ENCODE assay signal across 8 cellular contexts in the genomic region with DNA sequence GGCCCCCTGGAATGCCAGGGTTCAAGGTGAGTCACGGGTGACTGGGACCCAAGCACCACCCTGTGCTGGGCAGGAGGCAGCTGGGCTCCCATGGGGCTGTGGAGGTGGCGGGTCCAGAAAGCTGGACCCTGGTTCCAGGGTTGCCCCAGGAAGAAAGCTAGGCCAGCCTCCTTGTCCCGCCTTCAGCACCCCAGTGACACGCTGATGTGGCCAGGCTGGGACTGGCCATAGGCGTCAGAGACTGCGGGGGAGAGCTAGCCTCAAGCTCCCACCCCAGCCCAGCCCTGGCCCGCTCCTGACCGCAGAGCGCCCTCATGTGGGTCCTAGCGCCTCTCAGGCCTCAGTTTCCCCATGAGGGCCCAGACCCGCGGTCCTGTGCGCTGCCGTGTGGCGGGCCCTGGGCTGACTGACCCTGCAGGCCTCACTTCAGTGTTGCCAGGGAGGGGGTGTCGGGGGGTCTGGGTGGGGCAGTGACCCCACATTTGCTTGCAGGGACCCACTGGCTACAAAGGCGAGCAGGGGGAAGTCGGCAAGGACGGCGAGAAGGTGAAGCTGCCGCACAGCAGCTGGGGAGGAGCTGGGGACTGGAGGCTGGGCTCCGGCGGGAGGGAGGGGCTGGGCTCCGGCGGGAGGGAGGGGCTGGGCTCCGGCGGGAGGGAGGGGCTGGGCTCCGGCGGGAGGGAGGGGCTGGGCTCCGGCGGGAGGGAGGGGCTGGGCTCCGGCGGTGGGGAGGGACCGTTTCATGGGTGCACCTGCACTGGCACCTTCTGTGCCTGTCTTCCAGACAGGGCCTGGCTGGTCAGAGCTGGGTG. TPM values are rescaled to one million over a fixed set of nuclear protein-coding genes. Genes with fewer than 3 reads are reported as not detected.
DNase-seq lines count a peak whose midpoint lies in the region; ATAC-seq and TF ChIP-seq lines count a peak whose summit lies in the region.

No MANE protein-coding gene starts in this region.

- H3K79me2 ChIP-seq in neural progenitor cell (ENCODE audit: low read depth) = no peaks in the 10 kb centered on the region

- H3K9me3 ChIP-seq in BLaER1 (no peaks in the 10 kb centered on the region), duodenal mucosa (ENCODE audit: control insufficient read depth in 1 of 2, low read length in 2 of 2) (no peaks in the 10 kb centered on the region), neural progenitor cell (ENCODE audit: low read depth) (no peaks in the 10 kb centered on the region)

- no peaks in the 10 kb centered on the region for H3K27me3 Mint-ChIP-seq in neural progenitor cell (ENCODE audit: insufficient read depth, low read depth)

- peaks cover 14% of the 10 kb centered on the region for H3K4me1 Mint-ChIP-seq in neural progenitor cell

- no peak overlapping the region for H3K27ac Mint-ChIP-seq in neural progenitor cell

- DNase-seq in HEK293T (ENCODE audit: extremely low spot score) = peak; percentile 68
- DNase-seq in SK-MEL-5 (ENCODE audit: low read depth, low spot score) = peak; percentile 51
- DNase-seq in neural progenitor cell (ENCODE audit: low spot score) = peak; percentile 85
- DNase-seq in DMS79 treated with DMSO at 0.1 percent for 48 hours (lab: John Stamatoyannopoulos, UW) = no peak

- no peak overlapping the region for H3K4me3 Mint-ChIP-seq in neural progenitor cell

- H3K9me3 Mint-ChIP-seq in neural progenitor cell = no peaks in the 10 kb centered on the region

- ATAC-seq in GM19351 (IDR thresholded peaks at IDR 0.05; ENCODE audit: unreplicated experiment) (no peak), GM19023 (IDR thresholded peaks at IDR 0.05; ENCODE audit: unreplicated experiment) (no peak)

- H3K36me3 Mint-ChIP-seq in neural progenitor cell = no peaks in the 10 kb centered on the region

- TF ChIP-seq CTCF in neural progenitor cell (IDR thresholded peaks at IDR 0.05) = no peak

- H3K4me1 ChIP-seq in BLaER1 = peaks cover 98% of the 10 kb centered on the region
- H3K4me1 ChIP-seq in duodenal mucosa (ENCODE audit: control insufficient read depth in 1 of 2, insufficient read depth in 2 of 2, low read length in 2 of 2) = peaks cover 7 to 8% of the 10 kb centered on the region in 2 donors
- peaks cover 16% of the 10 kb centered on the region for H3K4me1 ChIP-seq in neural progenitor cell

- POLR2A ChIA-PET in HEK293T (lab: Yijun Ruan, JAX) = interaction anchor here (0.9 to 1.0 kb wide), 2 partner anchors 21 to 30 kb away, joined by 3 read pairs; no protein-coding TSS in a partner anchor

- H3K4me2 ChIP-seq in BLaER1 (peak overlapping the region; percentile 97), neural progenitor cell (peak overlapping the region; percentile 60)

- H3F3A ChIP-seq in neural progenitor cell (ENCODE audit: low read depth) = peaks cover 7% of the 10 kb centered on the region

- in situ Hi-C loops in SK-MEL-5 (cut with HindIII; ENCODE audit: low pct_unique_long_range_greater_than_20kb, low sequenced_read_pairs) = no loop called here

- H2AFZ ChIP-seq in neural progenitor cell (replicated peaks) = no peak overlapping the region

- H3K4me3 ChIP-seq in BLaER1 (peak overlapping the region; percentile 51), duodenal mucosa (ENCODE audit: low read depth in 1 of 2, low read length in 2 of 2) (peak overlapping the region; percentile 54 to 58), neural progenitor cell (no peak overlapping the region)

- H3K9ac ChIP-seq in BLaER1 (peak overlapping the region; percentile 68), duodenal mucosa (ENCODE audit: low read depth in 1 of 2, low read length in 2 of 2) (peak overlapping the region in 1 of 2 donors; percentile 56), neural progenitor cell (no peak overlapping the region)

- CTCF ChIA-PET in HEK293T (lab: Yijun Ruan, JAX) = interaction anchor here (0.6 kb wide), 1 partner anchor 96 kb away, joined by 5 read pairs; no protein-coding TSS in a partner anchor

- H3K27ac ChIP-seq in BLaER1 (peak overlapping the region; percentile 63), duodenal mucosa (ENCODE audit: low read depth, low read length) (no peak overlapping the region), neural progenitor cell (no peak overlapping the region)

- peaks cover 24% of the 10 kb centered on the region; the same call in 1 of the 2 replicates for H3K36me3 ChIP-seq in BLaER1
- no peaks in the 10 kb centered on the region for H3K36me3 ChIP-seq in duodenal mucosa (ENCODE audit: control insufficient read depth in 1 of 2, insufficient read depth in 2 of 2, low read length in 2 of 2)
- no peaks in the 10 kb centered on the region for H3K36me3 ChIP-seq in neural progenitor cell

- H3K27me3 ChIP-seq in BLaER1 = peaks cover 9% of the 10 kb centered on the region
- H3K27me3 ChIP-seq in duodenal mucosa (ENCODE audit: control insufficient read depth in 1 of 2, insufficient read depth in 2 of 2, low read length in 2 of 2) = peaks cover 0 to 3% of the 10 kb centered on the region in 2 donors
- H3K27me3 ChIP-seq in neural progenitor cell = no peaks in the 10 kb centered on the region

- peaks cover 50% of the 10 kb centered on the region for H4K20me1 ChIP-seq in BLaER1
- H4K20me1 ChIP-seq in neural progenitor cell (ENCODE audit: low read depth) = peaks cover 11% of the 10 kb centered on the region

TF ChIP-seq in HEK293T, 16 proteins besides CTCF, POLR2A, EP300 and RAD21:
- no peak for TF ChIP-seq ARNT (IDR thresholded peaks at IDR 0.05)
- TF ChIP-seq ZNF384 (IDR thresholded peaks at IDR 0.05) = no peak
- no peak for TF ChIP-seq HDGF (IDR thresholded peaks at IDR 0.05; ENCODE audit: borderline replicate concordance)
- no peak for TF ChIP-seq CTBP1 (IDR thresholded peaks at IDR 0.05; ENCODE audit: borderline replicate concordance)
- TF ChIP-seq FOXM1 (IDR thresholded peaks at IDR 0.05; ENCODE audit: borderline replicate concordance) = no peak
- TF ChIP-seq TARDBP (IDR thresholded peaks at IDR 0.05) = no peak
- TF ChIP-seq LEF1 (IDR thresholded peaks at IDR 0.05; ENCODE audit: borderline replicate concordance) = no peak
- no peak for TF ChIP-seq FOXA1 (IDR thresholded peaks at IDR 0.05)
- TF ChIP-seq BHLHE40 (IDR thresholded peaks at IDR 0.05; ENCODE audit: borderline replicate concordance) = no peak
- TF ChIP-seq ELF4 (IDR thresholded peaks at IDR 0.05) = no peak
- no peak for TF ChIP-seq L3MBTL2 (conservative IDR thresholded peaks at IDR 0.05)
- TF ChIP-seq SUZ12 (IDR thresholded peaks at IDR 0.05) = no peak
- no peak for TF ChIP-seq NFRKB (IDR thresholded peaks at IDR 0.05)
- TF ChIP-seq, protein P1, sequence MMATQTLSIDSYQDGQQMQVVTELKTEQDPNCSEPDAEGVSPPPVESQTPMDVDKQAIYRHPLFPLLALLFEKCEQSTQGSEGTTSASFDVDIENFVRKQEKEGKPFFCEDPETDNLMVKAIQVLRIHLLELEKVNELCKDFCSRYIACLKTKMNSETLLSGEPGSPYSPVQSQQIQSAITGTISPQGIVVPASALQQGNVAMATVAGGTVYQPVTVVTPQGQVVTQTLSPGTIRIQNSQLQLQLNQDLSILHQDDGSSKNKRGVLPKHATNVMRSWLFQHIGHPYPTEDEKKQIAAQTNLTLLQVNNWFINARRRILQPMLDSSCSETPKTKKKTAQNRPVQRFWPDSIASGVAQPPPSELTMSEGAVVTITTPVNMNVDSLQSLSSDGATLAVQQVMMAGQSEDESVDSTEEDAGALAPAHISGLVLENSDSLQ (IDR thresholded peaks at IDR 0.05) = no peak
- TF ChIP-seq SP1 (IDR thresholded peaks at IDR 0.05) = no peak

RNA-seq across cellular contexts. Expression of gene COL9A3, which starts 7.8 kb away (rescaled TPM):
- 8.6 and 11.0 TPM in 2 replicates for total RNA-seq in SK-MEL-5 (2014; rRNA removed; shearing (Covaris generic))
- polyA plus RNA-seq in SK-MEL-5 (2015; cell fraction: cytosol; rRNA removed) = 32.5 and 39.8 TPM in 2 replicates
- polyA plus RNA-seq in SK-MEL-5 (2015; cell fraction: nucleus; rRNA removed) = 45.5 and 63.8 TPM in 2 replicates
- 10.5 and 34.8 TPM in 2 replicates for total RNA-seq in neural progenitor cell (ENCODE audit: low replicate concordance)

RNA-seq across cellular contexts. Expression of gene OGFR, which starts 20.0 kb away (rescaled TPM):
- 58.3 and 65.2 TPM in 2 replicates for total RNA-seq in SK-MEL-5 (2014; rRNA removed; shearing (Covaris generic))
- polyA plus RNA-seq in SK-MEL-5 (2015; cell fraction: cytosol; rRNA removed) = 71.9 and 83.7 TPM in 2 replicates
- polyA plus RNA-seq in SK-MEL-5 (2015; cell fraction: nucleus; rRNA removed) = 35.7 and 56.7 TPM in 2 replicates
- total RNA-seq in neural progenitor cell (ENCODE audit: low replicate concordance) = 7.0 and 23.9 TPM in 2 replicates

RNA-seq across cellular contexts. Expression of gene MRGBP, which starts 28.4 kb away (rescaled TPM):
- total RNA-seq in SK-MEL-5 (2014; rRNA removed; shearing (Covaris generic)) = 28.3 and 31.7 TPM in 2 replicates
- polyA plus RNA-seq in SK-MEL-5 (2015; cell fraction: cytosol; rRNA removed) = 24.4 and 25.7 TPM in 2 replicates
- polyA plus RNA-seq in SK-MEL-5 (2015; cell fraction: nucleus; rRNA removed) = 28.1 and 30.5 TPM in 2 replicates
- 14.0 and 18.1 TPM in 2 replicates for total RNA-seq in neural progenitor cell (ENCODE audit: low replicate concordance)

RNA-seq across cellular contexts. Expression of gene TCFL5, which starts 36.9 kb away (rescaled TPM):
- 54.7 and 55.2 TPM in 2 replicates for total RNA-seq in SK-MEL-5 (2014; rRNA removed; shearing (Covaris generic))
- polyA plus RNA-seq in SK-MEL-5 (2015; cell fraction: cytosol; rRNA removed) = 27.1 and 29.4 TPM in 2 replicates
- 31.6 TPM in 2 replicates for polyA plus RNA-seq in SK-MEL-5 (2015; cell fraction: nucleus; rRNA removed)
- total RNA-seq in neural progenitor cell (ENCODE audit: low replicate concordance) = 29.1 and 36.3 TPM in 2 replicates
